ENCODE assay signal across 15 cellular contexts in the genomic region with DNA sequence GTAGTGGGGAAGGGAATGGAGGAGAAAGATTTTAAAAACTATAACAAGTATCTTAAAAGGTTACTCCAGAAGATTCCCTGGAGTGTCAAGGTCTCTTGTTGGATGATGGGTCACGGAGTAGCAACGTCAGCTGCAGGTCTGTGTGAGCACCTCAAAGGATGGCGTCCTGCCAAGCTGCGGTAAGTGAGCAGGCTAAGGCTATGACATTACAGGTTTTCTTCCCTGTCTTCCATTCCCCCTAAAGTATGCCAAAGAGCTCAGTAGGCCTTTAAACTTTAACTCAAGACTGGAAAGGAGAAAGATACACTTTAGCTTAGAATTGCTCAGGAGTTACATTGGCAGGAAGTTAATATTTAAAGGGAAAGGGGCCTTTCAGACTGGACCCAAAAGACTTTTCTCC. TPM values are rescaled to one million over a fixed set of nuclear protein-coding genes. Genes with fewer than 3 reads are reported as not detected.
"Had no signal": no experiment of that assay in that cellular context is flagged by ENCODE, and none has a peak within 500 bp of the region (broad histone marks: within the 10 kb centered on the region; RNA-seq: fewer than 3 reads in every experiment).

No MANE protein-coding gene starts in this region.

- H3K4me3 ChIP-seq: ascending aorta, cardiac muscle cell, esophagus squamous epithelium, right atrium auricular region, tibial nerve, uterus had no signal

- H3K36me3 ChIP-seq: ascending aorta, cardiac muscle cell, esophagus squamous epithelium, right atrium auricular region, tibial nerve, uterus had no signal

- H3K4me1 ChIP-seq: ascending aorta, esophagus squamous epithelium, tibial nerve, uterus had no signal

- ATAC-seq: activated T-helper 17 cell treated with anti-CD3 and anti-CD28 coated beads, Interleukin-2, amount 50 U/mL, for 72 hours had no signal

- H3K9me3 ChIP-seq: ascending aorta, esophagus squamous epithelium, right atrium auricular region, tibial nerve, uterus had no signal

- H3K27ac ChIP-seq: ascending aorta, cardiac muscle cell, esophagus squamous epithelium, right atrium auricular region, tibial nerve, uterus had no signal

- DNase-seq: activated CD4-positive, CD25-positive, alpha-beta regulatory T cell treated with anti-CD3 and anti-CD28 coated beads, Interleukin-2, amount 50 U/mL, for 72 hours; activated naive CD4-positive, alpha-beta T cell treated with anti-CD3 and anti-CD28 coated beads, Interleukin-2, amount 10 ng/mL, durations not matched to agents 7 days and 5 days; esophagus squamous epithelium; hippocampal formation; nucleus accumbens; posterior cingulate gyrus; stimulated activated CD4-positive, alpha-beta T cell treated with anti-CD3 and anti-CD28 coated beads, Interleukin-4, amount 100 ng/mL, for 1 hour; stimulated activated naive CD4-positive, alpha-beta T cell; uterus had no signal

- H3K27me3 ChIP-seq: ascending aorta, cardiac muscle cell, esophagus squamous epithelium, right atrium auricular region, tibial nerve, uterus had no signal

RNA-seq across cellular contexts. Expression of gene SPOCK1, which starts 17.5 kb away (rescaled TPM):
- total RNA-seq: activated CD8-positive, alpha-beta memory T cell treated with anti-CD3 and anti-CD28 coated beads for 36 hours; activated T-helper 17 cell treated with anti-CD3 and anti-CD28 coated beads, Interleukin-2, amount 50 U/mL, for 72 hours had no signal
